Comparison of ENCODE assay signal across 8 cellular contexts in the genomic region with DNA sequence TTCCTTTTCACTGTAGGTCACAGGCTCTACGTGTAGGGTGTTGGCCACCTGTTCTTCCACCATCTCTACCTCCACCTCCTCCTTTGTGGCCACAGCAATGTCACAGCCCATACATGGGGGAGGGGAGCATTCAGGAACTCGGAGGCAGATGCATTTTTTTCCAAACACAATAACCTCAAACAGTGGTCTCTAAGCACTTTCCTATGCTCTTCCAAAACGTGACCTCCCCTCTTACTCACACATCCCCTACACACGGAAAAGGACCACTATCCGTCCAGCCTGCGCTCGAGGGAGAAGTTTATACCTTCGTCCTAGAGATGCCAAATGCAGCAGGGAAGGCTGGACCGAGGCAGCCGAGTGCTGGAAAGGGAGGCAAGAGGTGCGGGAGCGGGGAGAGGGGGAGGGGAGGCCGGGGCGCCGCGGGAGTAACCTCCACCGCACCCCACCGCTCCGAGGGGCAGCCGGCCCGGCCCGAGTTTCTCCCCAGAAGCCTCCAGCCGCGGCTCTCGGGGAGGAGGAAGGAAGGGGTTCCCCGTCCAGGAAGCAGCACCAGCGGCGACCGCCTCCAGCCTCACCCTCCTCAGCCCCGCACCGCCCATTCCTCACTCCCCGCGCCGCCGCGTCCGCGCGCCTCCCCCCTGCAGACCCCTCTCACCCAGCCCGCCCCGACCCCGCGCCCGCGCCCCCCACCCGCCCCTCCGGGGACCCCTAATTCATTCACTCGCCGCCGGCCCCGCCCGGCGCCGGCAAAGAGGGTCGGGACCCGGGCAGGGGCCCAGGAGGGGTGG. TPM values are rescaled to one million over a fixed set of nuclear protein-coding genes. Genes with fewer than 3 reads are reported as not detected.
A peak's percentile ranks its signal among the peaks of the same experiment; 100 is the strongest.
DNase-seq lines count a peak whose midpoint lies in the region; ATAC-seq and TF ChIP-seq lines count a peak whose summit lies in the region.

No MANE protein-coding gene starts in this region.

- H3K79me2 ChIP-seq in parathyroid adenoma: peaks cover 11% of the 10 kb centered on the region

- peak overlapping the region; percentile 82 to 86 for H3K27ac Mint-ChIP-seq in activated naive CD4-positive, alpha-beta T cell treated with anti-CD3 and anti-CD28 coated beads, Interleukin-2, amount 50 U/mL, for 72 hours

- TF ChIP-seq CTCF in parathyroid adenoma (IDR thresholded peaks at IDR 0.05) (no peak), vagina (IDR thresholded peaks at IDR 0.05) (no peak)

- H3K27ac ChIP-seq in SJCRH30 (peak overlapping the region; percentile 73), parathyroid adenoma (peak overlapping the region; percentile 78), vagina (peak overlapping the region; percentile 93)

- H3K36me3 ChIP-seq in SJCRH30 (no peaks in the 10 kb centered on the region; the same call in 1 of the 2 replicates), parathyroid adenoma (ENCODE audit: control insufficient read depth, insufficient read depth, low read length) (no peaks in the 10 kb centered on the region), vagina (no peaks in the 10 kb centered on the region)

- TF ChIP-seq POLR2A in vagina (IDR thresholded peaks at IDR 0.05): no peak

- H3K4me3 ChIP-seq in SJCRH30: peak overlapping the region; percentile 93
- peak overlapping the region; percentile 53 for H3K4me3 ChIP-seq in parathyroid adenoma (ENCODE audit: low read depth, low read length)
- H3K4me3 ChIP-seq in vagina: peak overlapping the region; percentile 85 to 87

- H3K4me1 ChIP-seq in SJCRH30 (peaks cover 3% of the 10 kb centered on the region; the same call in 1 of the 2 replicates), parathyroid adenoma (peaks cover 12% of the 10 kb centered on the region), vagina (peaks cover 20% of the 10 kb centered on the region)

- no peaks in the 10 kb centered on the region for H3K9me3 Mint-ChIP-seq in activated naive CD4-positive, alpha-beta T cell treated with anti-CD3 and anti-CD28 coated beads, Interleukin-2, amount 50 U/mL, for 72 hours

- peak overlapping the region; percentile 8 for H3K9ac ChIP-seq in parathyroid adenoma

- H2AFZ ChIP-seq in parathyroid adenoma: peak overlapping the region; percentile 88

- intact Hi-C loops in cardiac septum (cut with DNase I): loop anchor here (5.0 kb wide), 1 partner anchor 53 kb away; a partner anchor contains a TSS
- intact Hi-C loops in vagina (cut with DNase I): no loop called here

- ATAC-seq in GM19035 (IDR thresholded peaks at IDR 0.05; ENCODE audit: unreplicated experiment) (peak; percentile 40), HG03439 (IDR thresholded peaks at IDR 0.05; ENCODE audit: unreplicated experiment) (peak; percentile 38)
- peak; percentile 60 to 68 for ATAC-seq in activated naive CD4-positive, alpha-beta T cell treated with anti-CD3 and anti-CD28 coated beads, Interleukin-2, amount 50 U/mL, for 72 hours

- H3K36me3 Mint-ChIP-seq in activated naive CD4-positive, alpha-beta T cell treated with anti-CD3 and anti-CD28 coated beads, Interleukin-2, amount 50 U/mL, for 72 hours: peaks cover 5 to 14% of the 10 kb centered on the region in 2 donors

- peak overlapping the region; percentile 62 for H3K4me2 ChIP-seq in parathyroid adenoma (ENCODE audit: low read length)

- H3K9me3 ChIP-seq in SJCRH30 (replicated peaks) (no peaks in the 10 kb centered on the region), parathyroid adenoma (ENCODE audit: control insufficient read depth, low read length) (no peaks in the 10 kb centered on the region), vagina (no peaks in the 10 kb centered on the region)

- peak; percentile 36 for DNase-seq in AG08396 (ENCODE audit: low spot score)
- DNase-seq in SJCRH30: peak; percentile 39 to 56
- peak; percentile 49 to 70 for DNase-seq in activated naive CD4-positive, alpha-beta T cell treated with anti-CD3 and anti-CD28 coated beads, Interleukin-2, amount 50 U/mL, for 72 hours (ENCODE audit: low spot score in 2 of 2)
- DNase-seq in cardiac septum (ENCODE audit: low spot score): peak; percentile 88
- DNase-seq in vagina (ENCODE audit: extremely low spot score in 2 of 2): no peak

- H3K27me3 ChIP-seq in SJCRH30 (no peaks in the 10 kb centered on the region), parathyroid adenoma (ENCODE audit: control insufficient read depth, insufficient read depth, low read length) (no peaks in the 10 kb centered on the region), vagina (no peaks in the 10 kb centered on the region)

RNA-seq across cellular contexts. Expression of a gene that starts 0.6 kb away (rescaled TPM):
- total RNA-seq in SJCRH30 (2014; rRNA removed; shearing (Covaris generic)): 30.6 and 33.7 TPM in 2 replicates
- 10 to 100 TPM; 18.6 to 20.2 TPM for total RNA-seq in activated naive CD4-positive, alpha-beta T cell treated with anti-CD3 and anti-CD28 coated beads, Interleukin-2, amount 50 U/mL, for 72 hours
- total RNA-seq in cardiac septum: 11.2 TPM
- total RNA-seq in vagina: 9.6 TPM

RNA-seq across cellular contexts. Expression of a gene that starts 55.1 kb away (rescaled TPM):
- total RNA-seq in SJCRH30 (2014; rRNA removed; shearing (Covaris generic)): 23.7 and 27.1 TPM in 2 replicates
- total RNA-seq in activated naive CD4-positive, alpha-beta T cell treated with anti-CD3 and anti-CD28 coated beads, Interleukin-2, amount 50 U/mL, for 72 hours: 10 to 100 TPM; 10.6 to 15.6 TPM
- total RNA-seq in cardiac septum (41.9 TPM), vagina (15.7 TPM)

RNA-seq across cellular contexts. Expression of a gene that starts 55.2 kb away (rescaled TPM):
- total RNA-seq in SJCRH30 (2014; rRNA removed; shearing (Covaris generic)): not detected in 2 replicates
- under 1 TPM in 1 of 2 donors, not detected in 1; 0.35 TPM for total RNA-seq in activated naive CD4-positive, alpha-beta T cell treated with anti-CD3 and anti-CD28 coated beads, Interleukin-2, amount 50 U/mL, for 72 hours
- 0.38 TPM for total RNA-seq in cardiac septum
- total RNA-seq in vagina: 3.4 TPM

Comparison
In these comparisons a context has a peak if more than half of its experiments do, and no peak if none do; other contexts are left out.
1. DNase-seq: peak in AG08396 (single experiment), SJCRH30 (2 of 2), activated naive CD4-positive, alpha-beta T cell treated with anti-CD3 and anti-CD28 coated beads, Interleukin-2, amount 50 U/mL, for 72 hours (2 of 2) and cardiac septum (single experiment); none in vagina (0 of 2).
2. Peak in every context shown above with its lines, with median percentiles within 50 percentile points of each other: ATAC-seq, H3K27ac ChIP-seq and H3K4me3 ChIP-seq.